9 cellular contexts compared by ENCODE assay signal in the genomic region with DNA sequence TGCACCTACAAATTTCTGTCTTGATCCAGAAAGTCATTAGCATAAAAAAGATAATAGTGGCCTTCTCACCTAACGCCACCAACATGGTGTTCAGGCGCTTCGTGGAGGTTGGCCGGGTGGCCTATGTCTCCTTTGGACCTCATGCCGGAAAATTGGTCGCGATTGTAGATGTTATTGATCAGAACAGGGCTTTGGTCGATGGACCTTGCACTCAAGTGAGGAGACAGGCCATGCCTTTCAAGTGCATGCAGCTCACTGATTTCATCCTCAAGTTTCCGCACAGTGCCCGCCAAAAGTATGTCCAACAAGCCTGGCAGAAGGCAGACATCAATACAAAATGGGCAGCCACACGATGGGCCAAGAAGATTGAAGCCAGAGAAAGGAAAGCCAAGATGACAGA. TPM values are rescaled to one million over a fixed set of nuclear protein-coding genes. Genes with fewer than 3 reads are reported as not detected.
A peak's percentile ranks its signal among the peaks of the same experiment; 100 is the strongest.
DNase-seq lines count a peak whose midpoint lies in the region; ATAC-seq, FAIRE-seq and TF ChIP-seq lines count a peak whose summit lies in the region.
"Not testable (repeated sequence)": the region's sequence is repeated elsewhere in the genome, so short reads cannot be mapped to it uniquely, and the experiment has no call there.
"Had no signal": no experiment of that assay in that cellular context is flagged by ENCODE, and none has a peak within 500 bp of the region (broad histone marks: within the 10 kb centered on the region; RNA-seq: fewer than 3 reads in every experiment).

No MANE protein-coding gene starts in this region.

- H3K79me2 ChIP-seq in OCI-LY3 (ENCODE audit: low read length): not testable (repeated sequence)

- H3K4me1 ChIP-seq in OCI-LY3 (ENCODE audit: low read length): peaks cover 37% of the 10 kb centered on the region

- not testable (repeated sequence) for H3K36me3 ChIP-seq in OCI-LY3 (replicated peaks; ENCODE audit: low read depth, low read length)

- not testable (repeated sequence) for H3K36me3 Mint-ChIP-seq in chondrocyte (ENCODE audit: low read depth); neural crest cell (ENCODE audit: low read depth)

- not testable (repeated sequence) for H3K9me3 ChIP-seq in OCI-LY3 (ENCODE audit: insufficient read depth, low read length)

- peak overlapping the region; percentile 51; the same call in 1 of the 2 replicates for H3K4me2 ChIP-seq in OCI-LY3 (ENCODE audit: low read length)

- peaks cover 24% of the 10 kb centered on the region for H3K4me1 Mint-ChIP-seq in chondrocyte (ENCODE audit: low read depth)
- not testable (repeated sequence) for H3K4me1 Mint-ChIP-seq in neural crest cell

- not testable (repeated sequence) for H3K4me3 Mint-ChIP-seq in chondrocyte (ENCODE audit: unreplicated experiment); neural crest cell

- H3K9me3 Mint-ChIP-seq in chondrocyte (ENCODE audit: low read depth); neural crest cell: not testable (repeated sequence)

- not testable (repeated sequence) for H3K27me3 ChIP-seq in OCI-LY3 (ENCODE audit: low read depth, low read length)

- H2AFZ ChIP-seq in OCI-LY3 (ENCODE audit: low read depth, low read length): not testable (repeated sequence)

- H4K20me1 ChIP-seq in OCI-LY3 (ENCODE audit: insufficient read depth, low read length): not testable (repeated sequence)

- TF ChIP-seq CTCF in C4-2B (conservative IDR thresholded peaks at IDR 0.05); OCI-LY3 (IDR thresholded peaks at IDR 0.05; ENCODE audit: low read depth, low read length); chondrocyte (IDR thresholded peaks at IDR 0.05); neural crest cell (conservative IDR thresholded peaks at IDR 0.05): not testable (repeated sequence)

- FAIRE-seq in GM12892 (lab: Jason Lieb, UNC): peak; percentile 38

- not testable (repeated sequence) for H3K9ac ChIP-seq in OCI-LY3 (ENCODE audit: low read length)

- not testable (repeated sequence) for TF ChIP-seq POLR2A in GM12892 (IDR thresholded peaks at IDR 0.05; ENCODE audit: low read depth, low read length)

- H3K27ac Mint-ChIP-seq in chondrocyte (ENCODE audit: unreplicated experiment): peak overlapping the region; percentile 32
- H3K27ac Mint-ChIP-seq in neural crest cell (ENCODE audit: unreplicated experiment): peak overlapping the region; percentile 24

- peak; percentile 47 for ATAC-seq in left lobe of liver

- H3K27ac ChIP-seq in C4-2B (peak overlapping the region; percentile 22), OCI-LY3 (ENCODE audit: low read length) (peak overlapping the region; percentile 69)

- DNase-seq in GM12892 (ENCODE audit: insufficient read length); chondrocyte (ENCODE audit: low spot score); left lobe of liver (ENCODE audit: low spot score); neural crest cell (ENCODE audit: low read depth, low spot score): not testable (repeated sequence)

- not testable (repeated sequence) for H3K4me3 ChIP-seq in OCI-LY3 (ENCODE audit: low read length)

- not testable (repeated sequence) for H3K27me3 Mint-ChIP-seq in chondrocyte (ENCODE audit: low read depth); neural crest cell (ENCODE audit: low read depth)

RNA-seq across cellular contexts. Expression of a gene that starts 30.3 kb away (rescaled TPM):
- 0.19 TPM for polyA plus RNA-seq in GM12892 (2012; ENCODE audit: missing spikeins)
- 34.3 to 55.9 TPM (median 44.8 TPM) in 3 replicates for total RNA-seq in chondrocyte
- total RNA-seq in left lobe of liver: 8.0 TPM
- total RNA-seq in neural crest cell: 3.5 and 3.7 TPM in 2 replicates
- total RNA-seq: B cell; CD4-positive, alpha-beta T cell had no signal
- polyA plus RNA-seq: CD8-positive, alpha-beta memory T cell had no signal
